17 cellular contexts compared by ENCODE assay signal in the genomic region with DNA sequence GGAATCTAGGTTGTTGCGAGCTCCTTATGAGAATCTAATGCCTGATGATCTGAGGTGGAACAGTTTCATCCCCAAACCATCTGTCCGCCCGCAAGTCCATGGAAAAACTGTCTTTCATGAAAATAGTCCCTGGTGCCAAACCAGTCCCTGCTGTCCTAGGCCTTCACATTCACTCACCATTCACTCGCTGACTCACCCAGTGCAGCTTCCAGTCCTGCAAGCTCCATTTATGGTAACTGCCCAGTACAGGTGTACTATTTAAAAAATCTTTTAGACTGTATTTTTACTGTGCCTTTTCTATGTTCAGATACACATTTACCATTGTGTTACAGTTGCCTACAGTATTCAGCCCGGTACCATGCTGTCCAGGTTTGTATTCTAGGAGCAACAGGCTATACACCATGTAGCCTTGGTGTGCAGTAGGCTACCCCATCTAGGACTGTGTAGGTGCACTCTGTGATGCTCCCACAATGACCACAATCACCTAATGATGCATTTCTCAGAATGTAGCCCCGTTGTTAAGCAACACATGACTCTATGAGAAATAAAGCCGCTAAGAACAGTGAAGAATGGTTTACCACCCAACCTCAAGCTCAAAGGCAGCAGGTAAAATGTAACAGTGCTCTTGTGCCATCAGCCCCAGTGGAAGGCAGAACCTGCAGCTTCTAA. TPM values are rescaled to one million over a fixed set of nuclear protein-coding genes. Genes with fewer than 3 reads are reported as not detected.
DNase-seq lines count a peak whose midpoint lies in the region; ATAC-seq and TF ChIP-seq lines count a peak whose summit lies in the region.
"Had no signal": no experiment of that assay in that cellular context is flagged by ENCODE, and none has a peak within 500 bp of the region (broad histone marks: within the 10 kb centered on the region; RNA-seq: fewer than 3 reads in every experiment).

No MANE protein-coding gene starts in this region.

- peak overlapping the region; percentile 93 to 94 for H3K27ac ChIP-seq in liver (ENCODE audit: low read depth in 1 of 2, low read length in 2 of 2)
- H3K27ac ChIP-seq: left lung, vagina had no signal

- H3K9me3 ChIP-seq in liver (ENCODE audit: control insufficient read depth in 4 of 4, low read length in 3 of 4) = no peaks in the 10 kb centered on the region
- H3K9me3 ChIP-seq: adrenal gland, left lung, vagina had no signal

- ATAC-seq in stimulated activated naive CD8-positive, alpha-beta T cell treated with anti-CD3 and anti-CD28 coated beads, Interleukin-15, amount 100 ng/mL, for 72 hours = peak; percentile 55
- ATAC-seq: left lung had no signal

- peaks cover 26% of the 10 kb centered on the region for H3K4me1 Mint-ChIP-seq in activated naive CD4-positive, alpha-beta T cell treated with anti-CD3 and anti-CD28 coated beads, Interleukin-2, amount 50 U/mL, for 24 hours
- peaks cover 14% of the 10 kb centered on the region for H3K4me1 Mint-ChIP-seq in activated T-helper 1 cell treated with anti-CD3 and anti-CD28 coated beads, Interleukin-12 subunit alpha, Interleukin-12 subunit beta, Interleukin-2, Interleukin-4 antibody, amounts not matched to agents 30 ng/mL and 10 ng/mL and 1 ng/mL, durations not matched to agents 14 hours and 24 hours and 36 hours (ENCODE audit: low read depth)
- peaks cover 31% of the 10 kb centered on the region for H3K4me1 Mint-ChIP-seq in stimulated activated naive CD8-positive, alpha-beta T cell treated with anti-CD3 and anti-CD28 coated beads, Interleukin-15, amount 100 ng/mL, for 72 hours

- DNase-seq in activated naive CD4-positive, alpha-beta T cell (lab: John Stamatoyannopoulos, UW) = no peak
- DNase-seq in activated T-helper 1 cell treated with anti-CD3 and anti-CD28 coated beads, Interleukin-12 subunit alpha, Interleukin-12 subunit beta, Interleukin-2, Interleukin-4 antibody, amounts not matched to agents 30 ng/mL and 10 ng/mL and 1 ng/mL, durations not matched to agents 14 hours and 24 hours and 36 hours (ENCODE audit: low spot score) = no peak
- DNase-seq in stimulated activated naive CD8-positive, alpha-beta T cell treated with anti-CD3 and anti-CD28 coated beads, Interleukin-15, amount 100 ng/mL, for 72 hours = peak in 1 of 2 donors; percentile 15
- DNase-seq in foreskin melanocyte = no peak
- no peak for DNase-seq in T-helper 1 cell
- no peak for DNase-seq in NOMO-1 treated with dmso at 0.1 percent for 144 hours (lab: John Stamatoyannopoulos, UW; ENCODE audit: unreplicated experiment)
- DNase-seq: activated CD8-positive, alpha-beta memory T cell treated with anti-CD3 and anti-CD28 coated beads, Interleukin-2, amount 50 U/mL, for 4 hours; KBM-7; left lung; NCI-H1105 treated with DMSO at 0.1 percent for 48 hours; NCI-H2171 treated with DMSO at 0.1 percent for 48 hours; stimulated activated CD4-positive, alpha-beta T cell treated with anti-CD3 and anti-CD28 coated beads, Interleukin-12 subunit alpha, Interleukin-12 subunit beta, amount 100 ng/mL, for 4 hours had no signal

- H3K9me3 Mint-ChIP-seq in activated naive CD4-positive, alpha-beta T cell treated with anti-CD3 and anti-CD28 coated beads, Interleukin-2, amount 50 U/mL, for 24 hours = no peaks in the 10 kb centered on the region
- H3K9me3 Mint-ChIP-seq in activated T-helper 1 cell treated with anti-CD3 and anti-CD28 coated beads, Interleukin-12 subunit alpha, Interleukin-12 subunit beta, Interleukin-2, Interleukin-4 antibody, amounts not matched to agents 30 ng/mL and 10 ng/mL and 1 ng/mL, durations not matched to agents 14 hours and 24 hours and 36 hours = no peaks in the 10 kb centered on the region
- H3K9me3 Mint-ChIP-seq in stimulated activated naive CD8-positive, alpha-beta T cell treated with anti-CD3 and anti-CD28 coated beads, Interleukin-15, amount 100 ng/mL, for 72 hours = no peaks in the 10 kb centered on the region
- H3K9me3 Mint-ChIP-seq: T-helper 1 cell treated with Interleukin-12 subunit alpha and Interleukin-12 subunit beta and Interleukin-4 antibody, amounts not matched to agents 30 μg/mL and 1 μg/mL, for 36 hours had no signal

- H3K27me3 ChIP-seq in liver (ENCODE audit: control insufficient read depth in 4 of 4, insufficient read depth in 4 of 4, low read length in 3 of 4) = no peaks in the 10 kb centered on the region
- H3K27me3 ChIP-seq: adrenal gland, vagina had no signal

- intact Hi-C loops in activated T-helper 1 cell treated with anti-CD3 and anti-CD28 coated beads, Interleukin-12 subunit alpha, Interleukin-12 subunit beta, Interleukin-2, Interleukin-4 antibody, amounts not matched to agents 30 ng/mL and 10 ng/mL and 1 ng/mL, durations not matched to agents 14 hours and 24 hours and 36 hours (cut with micrococcal nuclease) = no loop called here

- peak overlapping the region in 1 of 2 donors; percentile 17 for H3K9ac ChIP-seq in liver (ENCODE audit: low read depth in 1 of 2, low read length in 2 of 2)

- peaks cover 20 to 64% (median 47%) of the 10 kb centered on the region in 4 donors for H3K4me1 ChIP-seq in liver (ENCODE audit: control insufficient read depth in 4 of 4, insufficient read depth in 4 of 4, low read length in 3 of 4)

- no peaks in the 10 kb centered on the region for H3K36me3 ChIP-seq in liver (ENCODE audit: control insufficient read depth in 4 of 4, insufficient read depth in 3 of 4, low read depth in 1 of 4, low read length in 3 of 4)
- H3K36me3 ChIP-seq: adrenal gland, left lung, vagina had no signal

- no peak for TF ChIP-seq CTCF in liver (IDR thresholded peaks at IDR 0.05; ENCODE audit: low read depth, low read length, missing input control)

- WGBS in liver = 74% methylated on average over 7 of the region's 7 CpGs

- no peak overlapping the region for H3K4me3 Mint-ChIP-seq in activated naive CD4-positive, alpha-beta T cell treated with anti-CD3 and anti-CD28 coated beads, Interleukin-2, amount 50 U/mL, for 24 hours
- no peak overlapping the region for H3K4me3 Mint-ChIP-seq in activated T-helper 1 cell treated with anti-CD3 and anti-CD28 coated beads, Interleukin-12 subunit alpha, Interleukin-12 subunit beta, Interleukin-2, Interleukin-4 antibody, amounts not matched to agents 30 ng/mL and 10 ng/mL and 1 ng/mL, durations not matched to agents 14 hours and 24 hours and 36 hours
- H3K4me3 Mint-ChIP-seq in stimulated activated naive CD8-positive, alpha-beta T cell treated with anti-CD3 and anti-CD28 coated beads, Interleukin-15, amount 100 ng/mL, for 72 hours = no peak overlapping the region

- no peaks in the 10 kb centered on the region for H3K36me3 Mint-ChIP-seq in activated naive CD4-positive, alpha-beta T cell treated with anti-CD3 and anti-CD28 coated beads, Interleukin-2, amount 50 U/mL, for 24 hours
- peaks cover 3% of the 10 kb centered on the region for H3K36me3 Mint-ChIP-seq in activated T-helper 1 cell treated with anti-CD3 and anti-CD28 coated beads, Interleukin-12 subunit alpha, Interleukin-12 subunit beta, Interleukin-2, Interleukin-4 antibody, amounts not matched to agents 30 ng/mL and 10 ng/mL and 1 ng/mL, durations not matched to agents 14 hours and 24 hours and 36 hours (ENCODE audit: low read depth)

- H3K27me3 Mint-ChIP-seq in activated naive CD4-positive, alpha-beta T cell treated with anti-CD3 and anti-CD28 coated beads, Interleukin-2, amount 50 U/mL, for 24 hours = no peaks in the 10 kb centered on the region
- no peaks in the 10 kb centered on the region for H3K27me3 Mint-ChIP-seq in activated T-helper 1 cell treated with anti-CD3 and anti-CD28 coated beads, Interleukin-12 subunit alpha, Interleukin-12 subunit beta, Interleukin-2, Interleukin-4 antibody, amounts not matched to agents 30 ng/mL and 10 ng/mL and 1 ng/mL, durations not matched to agents 14 hours and 24 hours and 36 hours (ENCODE audit: insufficient read depth)
- H3K27me3 Mint-ChIP-seq in stimulated activated naive CD8-positive, alpha-beta T cell treated with anti-CD3 and anti-CD28 coated beads, Interleukin-15, amount 100 ng/mL, for 72 hours = no peaks in the 10 kb centered on the region

- TF ChIP-seq RAD21 in liver (IDR thresholded peaks at IDR 0.05) = no peak

- H3K27ac Mint-ChIP-seq in activated naive CD4-positive, alpha-beta T cell treated with anti-CD3 and anti-CD28 coated beads, Interleukin-2, amount 50 U/mL, for 24 hours = peak overlapping the region; percentile 95
- peak overlapping the region; percentile 1 for H3K27ac Mint-ChIP-seq in activated T-helper 1 cell treated with anti-CD3 and anti-CD28 coated beads, Interleukin-12 subunit alpha, Interleukin-12 subunit beta, Interleukin-2, Interleukin-4 antibody, amounts not matched to agents 30 ng/mL and 10 ng/mL and 1 ng/mL, durations not matched to agents 14 hours and 24 hours and 36 hours
- no peak overlapping the region for H3K27ac Mint-ChIP-seq in stimulated activated naive CD8-positive, alpha-beta T cell treated with anti-CD3 and anti-CD28 coated beads, Interleukin-15, amount 100 ng/mL, for 72 hours
- H3K27ac Mint-ChIP-seq: T-helper 1 cell treated with Interleukin-12 subunit alpha and Interleukin-12 subunit beta and Interleukin-4 antibody, amounts not matched to agents 30 μg/mL and 1 μg/mL, for 36 hours had no signal

- peak overlapping the region in 1 of 3 donors; percentile 27 for H3K4me3 ChIP-seq in liver (ENCODE audit: low read depth in 1 of 3, low read length in 3 of 3)
- H3K4me3 ChIP-seq: adrenal gland, left lung, vagina had no signal

TF ChIP-seq in liver, 16 proteins besides CTCF, POLR2A, EP300 and RAD21 (continues in another document):
- TF ChIP-seq EGR1 (IDR thresholded peaks at IDR 0.05; ENCODE audit: low read depth in 2 of 2) = no peak
- no peak for TF ChIP-seq JUND (IDR thresholded peaks at IDR 0.05)
- no peak for TF ChIP-seq FOXA2 (IDR thresholded peaks at IDR 0.05)
- no peak for TF ChIP-seq TAF1 (conservative IDR thresholded peaks at IDR 0.05)
- TF ChIP-seq FOXA1 (IDR thresholded peaks at IDR 0.05) = no peak
- TF ChIP-seq SP1 (IDR thresholded peaks at IDR 0.05) = no peak
- no peak for TF ChIP-seq HNF4A (conservative IDR thresholded peaks at IDR 0.05)

RNA-seq across cellular contexts. Expression of gene ECHDC2, which starts 2.4 kb away (rescaled TPM):
- 57.6 and 61.3 TPM in 2 replicates for total RNA-seq in activated T-helper 1 cell treated with anti-CD3 and anti-CD28 coated beads, Interleukin-12 subunit alpha, Interleukin-12 subunit beta, Interleukin-2, Interleukin-4 antibody, amounts not matched to agents 30 ng/mL and 10 ng/mL and 1 ng/mL, durations not matched to agents 14 hours and 24 hours and 36 hours
- total RNA-seq in liver = 100 to 1,000 TPM in 1 of 2 donors, 10 to 100 TPM in 1; 37.8 to 591 TPM
- polyA plus RNA-seq in liver = 100 to 1,000 TPM; 269 to 302 TPM

RNA-seq across cellular contexts. Expression of gene SCP2, which starts 7.9 kb away (rescaled TPM):
- 54.7 and 58.3 TPM in 2 replicates for total RNA-seq in activated T-helper 1 cell treated with anti-CD3 and anti-CD28 coated beads, Interleukin-12 subunit alpha, Interleukin-12 subunit beta, Interleukin-2, Interleukin-4 antibody, amounts not matched to agents 30 ng/mL and 10 ng/mL and 1 ng/mL, durations not matched to agents 14 hours and 24 hours and 36 hours
- total RNA-seq in liver = 100 to 1,000 TPM; 122 to 811 TPM
- polyA plus RNA-seq in liver = 100 to 1,000 TPM; 330 to 727 TPM

Comparison
In these comparisons a context has a peak if more than half of its experiments do, and no peak if none do; other contexts are left out.
1. H3K27ac Mint-ChIP-seq: peak in activated naive CD4-positive, alpha-beta T cell treated with anti-CD3 and anti-CD28 coated beads, Interleukin-2, amount 50 U/mL, for 24 hours (single experiment) and activated T-helper 1 cell treated with anti-CD3 and anti-CD28 coated beads, Interleukin-12 subunit alpha, Interleukin-12 subunit beta, Interleukin-2, Interleukin-4 antibody, amounts not matched to agents 30 ng/mL and 10 ng/mL and 1 ng/mL, durations not matched to agents 14 hours and 24 hours and 36 hours (single experiment); none in stimulated activated naive CD8-positive, alpha-beta T cell treated with anti-CD3 and anti-CD28 coated beads, Interleukin-15, amount 100 ng/mL, for 72 hours (0 of 2).